9 cellular contexts compared by ENCODE assay signal in genomic region chr9:6133346-6134063, GRCh38.
DNase-seq lines count a peak whose midpoint lies in the region; ATAC-seq, FAIRE-seq and TF ChIP-seq lines count a peak whose summit lies in the region.
"Had no signal": no experiment of that assay in that cellular context is flagged by ENCODE, and none has a peak within 500 bp of the region (broad histone marks: within the 10 kb centered on the region; RNA-seq: fewer than 3 reads in every experiment).

No MANE protein-coding gene starts in this region.

- H3K9me3 Mint-ChIP-seq in activated naive CD8-positive, alpha-beta T cell treated with anti-CD3 and anti-CD28 coated beads, Interleukin-2, amount 50 U/mL, for 24 hours, result no peaks in the 10 kb centered on the region
- H3K9me3 Mint-ChIP-seq in activated naive CD4-positive, alpha-beta T cell treated with anti-CD3 and anti-CD28 coated beads, Interleukin-2, amount 10 ng/mL, durations not matched to agents 7 days and 5 days, result peaks cover 5% of the 10 kb centered on the region

- no peak overlapping the region for H3K27ac Mint-ChIP-seq in activated naive CD8-positive, alpha-beta T cell treated with anti-CD3 and anti-CD28 coated beads, Interleukin-2, amount 50 U/mL, for 24 hours
- no peak overlapping the region for H3K27ac Mint-ChIP-seq in activated naive CD4-positive, alpha-beta T cell treated with anti-CD3 and anti-CD28 coated beads, Interleukin-2, amount 10 ng/mL, durations not matched to agents 7 days and 5 days

- no peak overlapping the region for H3K4me3 ChIP-seq in kidney (ENCODE audit: low read length in 2 of 2)

- DNase-seq in EL (peak; percentile 32), kidney (no peak), ACHN (no peak)
- no peak for DNase-seq in activated naive CD8-positive, alpha-beta T cell treated with anti-CD3 and anti-CD28 coated beads, Interleukin-2, amount 50 U/mL, for 24 hours
- DNase-seq in activated naive CD4-positive, alpha-beta T cell treated with anti-CD3 and anti-CD28 coated beads, Interleukin-2, amount 10 ng/mL, durations not matched to agents 7 days and 5 days, result no peak
- DNase-seq in stimulated activated CD4-positive, alpha-beta T cell treated with anti-CD3 and anti-CD28 coated beads, Interleukin-4, amount 100 ng/mL, for 24 hours, result no peak

- no peaks in the 10 kb centered on the region for H3K9me3 ChIP-seq in kidney (ENCODE audit: control insufficient read depth in 1 of 2, low read length in 2 of 2)

- no peaks in the 10 kb centered on the region for H3K36me3 Mint-ChIP-seq in activated naive CD8-positive, alpha-beta T cell treated with anti-CD3 and anti-CD28 coated beads, Interleukin-2, amount 50 U/mL, for 24 hours (ENCODE audit: low read depth)
- no peaks in the 10 kb centered on the region for H3K36me3 Mint-ChIP-seq in activated naive CD4-positive, alpha-beta T cell treated with anti-CD3 and anti-CD28 coated beads, Interleukin-2, amount 10 ng/mL, durations not matched to agents 7 days and 5 days

- H3K4me3 Mint-ChIP-seq in activated naive CD8-positive, alpha-beta T cell treated with anti-CD3 and anti-CD28 coated beads, Interleukin-2, amount 50 U/mL, for 24 hours, result no peak overlapping the region
- no peak overlapping the region for H3K4me3 Mint-ChIP-seq in activated naive CD4-positive, alpha-beta T cell treated with anti-CD3 and anti-CD28 coated beads, Interleukin-2, amount 10 ng/mL, durations not matched to agents 7 days and 5 days

- CTCF ChIA-PET in activated naive CD4-positive, alpha-beta T cell treated with anti-CD3 and anti-CD28 coated beads, Interleukin-2, amount 10 ng/mL, durations not matched to agents 7 days and 5 days (lab: Charles Lee), result interaction anchor here (1.0 kb wide), 1 partner anchor 79 kb away, joined by 4 read pairs; no protein-coding TSS in a partner anchor

- no peak overlapping the region for H3K27ac ChIP-seq in kidney (ENCODE audit: low read depth in 2 of 2, low read length in 2 of 2)

- no peaks in the 10 kb centered on the region for H3K4me1 ChIP-seq in kidney (ENCODE audit: control insufficient read depth in 1 of 2, insufficient read depth in 1 of 2, low read depth in 1 of 2, low read length in 2 of 2)

- H3K4me1 Mint-ChIP-seq in activated naive CD8-positive, alpha-beta T cell treated with anti-CD3 and anti-CD28 coated beads, Interleukin-2, amount 50 U/mL, for 24 hours, result peaks cover 4% of the 10 kb centered on the region
- peaks cover 7% of the 10 kb centered on the region for H3K4me1 Mint-ChIP-seq in activated naive CD4-positive, alpha-beta T cell treated with anti-CD3 and anti-CD28 coated beads, Interleukin-2, amount 10 ng/mL, durations not matched to agents 7 days and 5 days

- in situ Hi-C loops in ACHN (cut with HindIII; ENCODE audit: low pct_ligation_motif_present, low pct_unique_long_range_greater_than_20kb, low sequenced_read_pairs), result no loop called here

- H3K36me3 ChIP-seq in kidney (ENCODE audit: control insufficient read depth in 1 of 2, insufficient read depth in 2 of 2, low read length in 2 of 2), result no peaks in the 10 kb centered on the region

- FAIRE-seq in kidney (lab: Jason Lieb, UNC), result no peak
- FAIRE-seq: D721Med had no signal

- peaks cover 8% of the 10 kb centered on the region for H3K27me3 Mint-ChIP-seq in activated naive CD8-positive, alpha-beta T cell treated with anti-CD3 and anti-CD28 coated beads, Interleukin-2, amount 50 U/mL, for 24 hours
- peaks cover 8% of the 10 kb centered on the region for H3K27me3 Mint-ChIP-seq in activated naive CD4-positive, alpha-beta T cell treated with anti-CD3 and anti-CD28 coated beads, Interleukin-2, amount 10 ng/mL, durations not matched to agents 7 days and 5 days

- H3K9ac ChIP-seq in kidney (ENCODE audit: low read length in 2 of 2), result no peak overlapping the region

- ATAC-seq in GM19452 (IDR thresholded peaks at IDR 0.05; ENCODE audit: unreplicated experiment) (peak; percentile 88), HG03139 (IDR thresholded peaks at IDR 0.05; ENCODE audit: unreplicated experiment) (peak; percentile 82)
- peak; percentile 43 for ATAC-seq in activated naive CD8-positive, alpha-beta T cell treated with anti-CD3 and anti-CD28 coated beads, Interleukin-2, amount 50 U/mL, for 24 hours

- intact Hi-C loops in kidney (cut with DNase I), result no loop called here

- TF ChIP-seq CTCF in kidney (IDR thresholded peaks at IDR 0.05; ENCODE audit: borderline replicate concordance, extremely low read depth, insufficient read depth), result no peak
